In genomic region chr20:47500554-47500953, GRCh38 we compare ENCODE assay signal across 9 cellular contexts. TPM values are rescaled to one million over a fixed set of nuclear protein-coding genes. Genes with fewer than 3 reads are reported as not detected.
DNase-seq lines count a peak whose midpoint lies in the region; ATAC-seq, FAIRE-seq and TF ChIP-seq lines count a peak whose summit lies in the region.
"Had no signal": no experiment of that assay in that cellular context is flagged by ENCODE, and none has a peak within 500 bp of the region (broad histone marks: within the 10 kb centered on the region; RNA-seq: fewer than 3 reads in every experiment).

No MANE protein-coding gene starts in this region.

- H3K18ac ChIP-seq in mesenchymal stem cell (ENCODE audit: low read depth in 1 of 2, low read length in 2 of 2), result peak overlapping the region in 1 of 2 experiments; percentile 40

- peaks cover 29% of the 10 kb centered on the region for H3K36me3 Mint-ChIP-seq in activated CD4-positive, alpha-beta memory T cell treated with anti-CD3 and anti-CD28 coated beads, Interleukin-2, amount 10 ng/mL, durations not matched to agents 7 days and 5 days (ENCODE audit: low read depth)

- no peak for TF ChIP-seq POLR2A in A549 (IDR thresholded peaks at IDR 0.05; ENCODE audit: low read length)

- H3K9me3 ChIP-seq in A549 (0 out of 3 replicates have a peak, but pooled peaks cover 6% of the 10 kb centered on the region), mesenchymal stem cell (ENCODE audit: control insufficient read depth, low read length) (no peaks in the 10 kb centered on the region)

- H4K8ac ChIP-seq in mesenchymal stem cell (ENCODE audit: low read length), result peak overlapping the region; percentile 38

- TF ChIP-seq EP300 in A549 (IDR thresholded peaks at IDR 0.05), result no peak

- H4K91ac ChIP-seq in mesenchymal stem cell (ENCODE audit: low read length), result no peak overlapping the region

- H3K79me1 ChIP-seq in mesenchymal stem cell (replicated peaks; ENCODE audit: low read length, poor library complexity, severe bottlenecking), result peaks cover 1% of the 10 kb centered on the region

- H3K4ac ChIP-seq in mesenchymal stem cell (ENCODE audit: low read depth in 1 of 2, low read length in 2 of 2), result peak overlapping the region in 1 of 2 experiments; percentile 71

- H3K23ac ChIP-seq in mesenchymal stem cell (ENCODE audit: low read length in 2 of 2), result no peak overlapping the region

- CTCF ChIA-PET in A549 (lab: Yijun Ruan, JAX), result interaction anchor here (0.6 to 3.9 kb wide), 9 partner anchors 7 to 304 kb away, joined by 3 to 26 read pairs (median 9); no protein-coding TSS in a partner anchor
- CTCF ChIA-PET in activated CD4-positive, alpha-beta memory T cell treated with anti-CD3 and anti-CD28 coated beads, Interleukin-2, amount 10 ng/mL, durations not matched to agents 7 days and 5 days (lab: Charles Lee), result interaction anchor here (1.0 to 4.7 kb wide), 3 partner anchors 13 to 229 kb away, joined by 3 to 41 read pairs (median 6); no protein-coding TSS in a partner anchor

- no peak for DNase-seq in A549 (ENCODE audit: low read depth in 1 of 2, low spot score in 1 of 2)
- DNase-seq in GM12864 (ENCODE audit: low read depth), result no peak
- no peak for DNase-seq in activated CD4-positive, alpha-beta memory T cell treated with anti-CD3 and anti-CD28 coated beads, Interleukin-2, amount 10 ng/mL, durations not matched to agents 7 days and 5 days
- peak; percentile 4 for DNase-seq in mesenchymal stem cell
- DNase-seq in LoVo (ENCODE audit: low spot score), result no peak
- no peak for DNase-seq in cerebellar nuclear complex (lab: John Stamatoyannopoulos, UW)
- DNase-seq: cortex of kidney had no signal

- no peaks in the 10 kb centered on the region for H3K36me3 ChIP-seq in mesenchymal stem cell (ENCODE audit: control insufficient read depth in 1 of 2, insufficient read depth in 2 of 2, low read depth in 1 of 2, low read length in 2 of 2)

- peak overlapping the region in 1 of 2 experiments; percentile 28 for H2BK12ac ChIP-seq in mesenchymal stem cell (ENCODE audit: low read length in 2 of 2)

- peaks cover 22% of the 10 kb centered on the region for H3K4me1 ChIP-seq in A549
- no peaks in the 10 kb centered on the region for H3K4me1 ChIP-seq in mesenchymal stem cell (ENCODE audit: control insufficient read depth, insufficient read depth, low read depth, low read length)

- no peak overlapping the region for H2BK120ac ChIP-seq in mesenchymal stem cell (ENCODE audit: low read depth, low read length)

- peak overlapping the region; percentile 97 for H3K27ac Mint-ChIP-seq in activated CD4-positive, alpha-beta memory T cell treated with anti-CD3 and anti-CD28 coated beads, Interleukin-2, amount 10 ng/mL, durations not matched to agents 7 days and 5 days

- peaks cover 3% of the 10 kb centered on the region for H3K9me3 Mint-ChIP-seq in activated CD4-positive, alpha-beta memory T cell treated with anti-CD3 and anti-CD28 coated beads, Interleukin-2, amount 10 ng/mL, durations not matched to agents 7 days and 5 days

- H3K9ac ChIP-seq in mesenchymal stem cell (ENCODE audit: low read length), result peak overlapping the region; percentile 93

- H3K14ac ChIP-seq in mesenchymal stem cell (ENCODE audit: low read length in 2 of 2), result no peak overlapping the region

- POLR2A ChIA-PET in A549 (lab: Yijun Ruan, JAX), result interaction anchor here (1.3 to 2.3 kb wide), 5 partner anchors 14 to 141 kb away, joined by 5 to 17 read pairs (median 9); no protein-coding TSS in a partner anchor
- POLR2A ChIA-PET in activated CD4-positive, alpha-beta memory T cell treated with anti-CD3 and anti-CD28 coated beads, Interleukin-2, amount 10 ng/mL, durations not matched to agents 7 days and 5 days (lab: Charles Lee), result interaction anchor here (1.2 to 14.4 kb wide), 8 partner anchors 13 to 226 kb away, joined by 5 to 351 read pairs (median 14); partner anchors contain the start of gene ZMYND8

- WGBS in A549 (ENCODE audit: missing lambda C conversion rate), result 40% methylated on average over 4 of the region's 4 CpGs
- 90% methylated on average over 4 of the region's 4 CpGs for WGBS in mesenchymal stem cell

- ATAC-seq in A549 (peak; percentile 4 to 9; a peak in 3 of 6 replicates), GM19463 (IDR thresholded peaks at IDR 0.05; ENCODE audit: unreplicated experiment) (no peak), HG03521 (IDR thresholded peaks at IDR 0.05; ENCODE audit: unreplicated experiment) (no peak)

- H3K4me2 ChIP-seq in A549, result peak overlapping the region; percentile 98
- H3K4me2 ChIP-seq in mesenchymal stem cell (ENCODE audit: low read length, poor library complexity, severe bottlenecking), result no peak overlapping the region

- TF ChIP-seq RAD21 in A549 (conservative IDR thresholded peaks at IDR 0.05 in 1 of 2, IDR thresholded peaks at IDR 0.05 in 1 of 2), result no peak

- peak overlapping the region; percentile 94 for H3K4me3 Mint-ChIP-seq in activated CD4-positive, alpha-beta memory T cell treated with anti-CD3 and anti-CD28 coated beads, Interleukin-2, amount 10 ng/mL, durations not matched to agents 7 days and 5 days

- H3K27me3 Mint-ChIP-seq in activated CD4-positive, alpha-beta memory T cell treated with anti-CD3 and anti-CD28 coated beads, Interleukin-2, amount 10 ng/mL, durations not matched to agents 7 days and 5 days, result no peaks in the 10 kb centered on the region

- no peak overlapping the region for H2AFZ ChIP-seq in mesenchymal stem cell (ENCODE audit: low read depth, low read length)

- H2BK15ac ChIP-seq in mesenchymal stem cell (ENCODE audit: low read depth, poor library complexity, severe bottlenecking), result no peak overlapping the region

- peak overlapping the region; percentile 88 for H2AK5ac ChIP-seq in mesenchymal stem cell (ENCODE audit: low read length, severe bottlenecking)

- peaks cover 53% of the 10 kb centered on the region for H3K4me1 Mint-ChIP-seq in activated CD4-positive, alpha-beta memory T cell treated with anti-CD3 and anti-CD28 coated beads, Interleukin-2, amount 10 ng/mL, durations not matched to agents 7 days and 5 days

- peak overlapping the region; percentile 91 to 98 for H3K27ac ChIP-seq in A549
- H3K27ac ChIP-seq in mesenchymal stem cell (ENCODE audit: low read length, poor library complexity, severe bottlenecking), result peak overlapping the region; percentile 37

- no peak for FAIRE-seq in A549 (lab: Jason Lieb, UNC)

- TF ChIP-seq CTCF in A549 (IDR thresholded peaks at IDR 0.05), result no peak
- no peak for TF ChIP-seq CTCF in GM12864 (IDR thresholded peaks at IDR 0.05; ENCODE audit: low read depth, low read length, missing control alignments)

- no peak overlapping the region for H2BK5ac ChIP-seq in mesenchymal stem cell (ENCODE audit: low read depth, low read length, poor library complexity, severe bottlenecking)

- H3K4me3 ChIP-seq in A549 (peak overlapping the region; percentile 67), GM12864 (ENCODE audit: low read depth, low read length) (peak overlapping the region; percentile 97), mesenchymal stem cell (ENCODE audit: insufficient read depth in 1 of 2, low read depth in 1 of 2, low read length in 2 of 2) (no peak overlapping the region)

- no peaks in the 10 kb centered on the region for H3K27me3 ChIP-seq in mesenchymal stem cell (ENCODE audit: control insufficient read depth in 1 of 2, insufficient read depth in 1 of 2, low read length in 2 of 2)

TF ChIP-seq in A549, 52 proteins besides CTCF, POLR2A, EP300 and RAD21:
- no peak for TF ChIP-seq POLR2AphosphoS2 (conservative IDR thresholded peaks at IDR 0.05; ENCODE audit: low read length)
- TF ChIP-seq, protein P1, sequence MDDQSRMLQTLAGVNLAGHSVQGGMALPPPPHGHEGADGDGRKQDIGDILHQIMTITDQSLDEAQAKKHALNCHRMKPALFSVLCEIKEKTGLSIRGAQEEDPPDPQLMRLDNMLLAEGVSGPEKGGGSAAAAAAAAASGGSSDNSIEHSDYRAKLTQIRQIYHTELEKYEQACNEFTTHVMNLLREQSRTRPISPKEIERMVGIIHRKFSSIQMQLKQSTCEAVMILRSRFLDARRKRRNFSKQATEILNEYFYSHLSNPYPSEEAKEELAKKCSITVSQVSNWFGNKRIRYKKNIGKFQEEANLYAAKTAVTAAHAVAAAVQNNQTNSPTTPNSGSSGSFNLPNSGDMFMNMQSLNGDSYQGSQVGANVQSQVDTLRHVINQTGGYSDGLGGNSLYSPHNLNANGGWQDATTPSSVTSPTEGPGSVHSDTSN (IDR thresholded peaks at IDR 0.05), result no peak
- no peak for TF ChIP-seq CBX2 (IDR thresholded peaks at IDR 0.05; ENCODE audit: borderline replicate concordance, low read depth)
- no peak for TF ChIP-seq FOSB (CRISPR knock-in tag; IDR thresholded peaks at IDR 0.05)
- TF ChIP-seq HDAC2 (IDR thresholded peaks at IDR 0.05), result no peak
- no peak for TF ChIP-seq CHD2 (IDR thresholded peaks at IDR 0.05; ENCODE audit: low read length, partially characterized antibody)
- TF ChIP-seq TFCP2L1 (CRISPR knock-in tag; IDR thresholded peaks at IDR 0.05), result no peak
- TF ChIP-seq ZFP36 (IDR thresholded peaks at IDR 0.05; ENCODE audit: borderline replicate concordance, partially characterized antibody), result no peak
- TF ChIP-seq USF2 (IDR thresholded peaks at IDR 0.05), result no peak
- no peak for TF ChIP-seq HOXB13 (CRISPR knock-in tag; IDR thresholded peaks at IDR 0.05; ENCODE audit: low read depth)
- TF ChIP-seq HOXB5 (CRISPR knock-in tag; IDR thresholded peaks at IDR 0.05), result no peak

RNA-seq across cellular contexts. Expression of gene NCOA3, which starts 1.1 kb away (rescaled TPM):
- polyA plus RNA-seq in A549 (2011; rRNA removed) (135 and 136 TPM in 2 replicates), A549 (2017; fragmentation: RNase III; extraction: RNeasy Plus Mini Kit Qiagen cat#74134 plus additional on column Dnase treatment) (35.8 to 43.4 TPM (median 42.9 TPM) in 3 replicates)
- polyA plus RNA-seq in A549 (2012; cell fraction: cytosol; rRNA removed), result 27.5 and 35.2 TPM in 2 replicates
- 28.3 and 32.1 TPM in 2 replicates for polyA plus RNA-seq in A549 (2012; cell fraction: nucleus; rRNA removed)
- polyA minus RNA-seq in A549 (2011; rRNA and poly(A)+ RNA removed), result 179 and 198 TPM in 2 replicates
- 10 to 100 TPM; 81.0 to 83.1 TPM for total RNA-seq in activated CD4-positive, alpha-beta memory T cell treated with anti-CD3 and anti-CD28 coated beads, Interleukin-2, amount 10 ng/mL, durations not matched to agents 7 days and 5 days
- polyA plus RNA-seq in mesenchymal stem cell (2013, experiment 1 of 2), result 16.9 TPM
- 16.3 TPM for polyA plus RNA-seq in mesenchymal stem cell (2013, experiment 2 of 2)

Comparison
In these comparisons a context has a peak if more than half of its experiments do, and no peak if none do; other contexts are left out.
1. ATAC-seq: peak in A549 (2 of 2); none in GM19463 (single experiment) and HG03521 (single experiment).
2. H3K4me3 ChIP-seq: peak in A549 (single experiment) and GM12864 (single experiment); none in mesenchymal stem cell (0 of 2).